8 cellular contexts compared by ENCODE assay signal in genomic region chr1:27672750-27673112, GRCh38. TPM values are rescaled to one million over a fixed set of nuclear protein-coding genes. Genes with fewer than 3 reads are reported as not detected.
DNase-seq lines count a peak whose midpoint lies in the region; ATAC-seq and TF ChIP-seq lines count a peak whose summit lies in the region.

No MANE protein-coding gene starts in this region.

- no peaks in the 10 kb centered on the region for H3K4me1 ChIP-seq in BE2C

- ATAC-seq in HG03025 (IDR thresholded peaks at IDR 0.05; ENCODE audit: low FRiP score, unreplicated experiment): no peak
- no peak for ATAC-seq in HG03175 (IDR thresholded peaks at IDR 0.05; ENCODE audit: unreplicated experiment)
- no peak for ATAC-seq in GM21381 (IDR thresholded peaks at IDR 0.05; ENCODE audit: unreplicated experiment)

- peak overlapping the region; percentile 56 for H3K4me3 ChIP-seq in BE2C (ENCODE audit: low read depth, low read length)
- peak overlapping the region; percentile 61 for H3K4me3 ChIP-seq in MG63

- peaks cover 40% of the 10 kb centered on the region for H3K4me1 Mint-ChIP-seq in dendritic cell treated with granulocyte-macrophage colony-stimulating factor and Interleukin-4, amounts not matched to agents 40 ng/mL and 50 ng/mL, for 4 days (ENCODE audit: low read depth)
- peaks cover 20% of the 10 kb centered on the region for H3K4me1 Mint-ChIP-seq in nephron

- TF ChIP-seq CTCF in BE2C (IDR thresholded peaks at IDR 0.05; ENCODE audit: low read depth, low read length) (no peak), nephron (IDR thresholded peaks at IDR 0.05; ENCODE audit: unreplicated experiment in 3 of 3) (no peak)

- no peak for DNase-seq in BE2C
- no peak for DNase-seq in MG63
- no peak for DNase-seq in AML-193 (lab: John Stamatoyannopoulos, UW)

- H3K36me3 ChIP-seq in BE2C: no peaks in the 10 kb centered on the region
- no peaks in the 10 kb centered on the region; the same call in 1 of the 2 replicates for H3K36me3 ChIP-seq in MG63

- no peaks in the 10 kb centered on the region for H3K27me3 Mint-ChIP-seq in dendritic cell treated with granulocyte-macrophage colony-stimulating factor and Interleukin-4, amounts not matched to agents 40 ng/mL and 50 ng/mL, for 4 days
- no peaks in the 10 kb centered on the region for H3K27me3 Mint-ChIP-seq in nephron (ENCODE audit: low read depth)

- peak overlapping the region; percentile 76 for H3K4me3 Mint-ChIP-seq in dendritic cell treated with granulocyte-macrophage colony-stimulating factor and Interleukin-4, amounts not matched to agents 40 ng/mL and 50 ng/mL, for 4 days
- no peak overlapping the region for H3K4me3 Mint-ChIP-seq in nephron

- intact Hi-C loops in dendritic cell treated with granulocyte-macrophage colony-stimulating factor and Interleukin-4, amounts not matched to agents 40 ng/mL and 50 ng/mL, for 4 days (cut with micrococcal nuclease): loop anchor here (2.0 kb wide), 1 partner anchor 52 kb away; the partner anchor contains the start of gene FAM76A

- H3K27me3 ChIP-seq in BE2C (no peaks in the 10 kb centered on the region), MG63 (no peaks in the 10 kb centered on the region)

- H3K9me3 Mint-ChIP-seq in dendritic cell treated with granulocyte-macrophage colony-stimulating factor and Interleukin-4, amounts not matched to agents 40 ng/mL and 50 ng/mL, for 4 days: no peaks in the 10 kb centered on the region
- H3K9me3 Mint-ChIP-seq in nephron: no peaks in the 10 kb centered on the region

- H3K9me3 ChIP-seq in BE2C (no peaks in the 10 kb centered on the region), MG63 (no peaks in the 10 kb centered on the region)

- H3K36me3 Mint-ChIP-seq in dendritic cell treated with granulocyte-macrophage colony-stimulating factor and Interleukin-4, amounts not matched to agents 40 ng/mL and 50 ng/mL, for 4 days (ENCODE audit: low read depth): peaks cover 6% of the 10 kb centered on the region
- H3K36me3 Mint-ChIP-seq in nephron (ENCODE audit: low read depth): no peaks in the 10 kb centered on the region

- peak overlapping the region; percentile 82 for H3K27ac Mint-ChIP-seq in dendritic cell treated with granulocyte-macrophage colony-stimulating factor and Interleukin-4, amounts not matched to agents 40 ng/mL and 50 ng/mL, for 4 days
- H3K27ac Mint-ChIP-seq in nephron: peak overlapping the region; percentile 70 to 96 (median 93)

RNA-seq across cellular contexts. Expression of gene IFI6, which starts 0.7 kb away (rescaled TPM):
- polyA plus RNA-seq in BE2C (2012; ENCODE audit: insufficient read depth, insufficient read length, low read depth): 19.9 TPM
- 62.2 and 66.0 TPM in 2 replicates for total RNA-seq in MG63 (2014; rRNA removed; shearing (Covaris generic); ENCODE audit: low replicate concordance)

RNA-seq across cellular contexts. Expression of gene FGR, which starts 37.7 kb away (rescaled TPM):
- polyA plus RNA-seq in BE2C (2012; ENCODE audit: insufficient read depth, insufficient read length, low read depth): not detected
- not detected in 2 replicates for total RNA-seq in MG63 (2014; rRNA removed; shearing (Covaris generic); ENCODE audit: low replicate concordance)

RNA-seq across cellular contexts. Expression of gene FAM76A, which starts 53.0 kb away (rescaled TPM):
- 4.5 TPM for polyA plus RNA-seq in BE2C (2012; ENCODE audit: insufficient read depth, insufficient read length, low read depth)
- 12.0 and 12.1 TPM in 2 replicates for total RNA-seq in MG63 (2014; rRNA removed; shearing (Covaris generic); ENCODE audit: low replicate concordance)
